ENCODE assay signal across 13 cellular contexts in the genomic region with DNA sequence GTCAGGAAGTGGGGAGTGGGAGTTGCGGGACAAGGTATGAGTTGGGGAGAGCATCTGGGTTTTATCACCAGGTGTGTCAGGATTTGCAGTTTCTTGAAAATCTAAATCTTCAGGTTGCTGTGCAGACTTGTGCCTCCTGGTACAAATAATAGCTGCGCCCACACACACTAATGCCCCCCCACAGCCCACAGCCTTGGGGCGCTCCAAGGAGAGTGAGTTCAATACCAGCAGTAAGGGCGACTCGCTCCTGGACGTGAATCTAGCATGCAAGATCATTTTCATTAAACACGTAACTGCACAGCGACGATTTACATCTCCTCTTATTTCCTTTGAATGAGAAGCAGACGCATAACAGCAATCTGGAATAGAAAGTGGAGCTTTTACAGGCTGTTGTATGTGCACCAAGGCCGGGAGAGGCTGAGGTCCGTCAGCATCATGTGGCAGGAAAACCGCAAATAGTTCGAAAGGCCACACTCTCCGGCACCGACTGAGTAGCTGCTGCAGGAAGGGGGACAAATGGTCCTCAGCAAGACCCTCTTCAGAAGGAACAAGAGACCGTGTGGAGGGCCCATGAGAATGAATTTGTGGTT.
DNase-seq lines count a peak whose midpoint lies in the region; ATAC-seq, FAIRE-seq and TF ChIP-seq lines count a peak whose summit lies in the region.
"Had no signal": no experiment of that assay in that cellular context is flagged by ENCODE, and none has a peak within 500 bp of the region (broad histone marks: within the 10 kb centered on the region; RNA-seq: fewer than 3 reads in every experiment).

No MANE protein-coding gene starts in this region.

- H3K36me3 Mint-ChIP-seq in natural killer cell treated with Interleukin-12 subunit alpha and Interleukin-12 subunit beta and Interleukin-15 and Interleukin-18, amount 100 ng/mL, for 72 hours, result no peaks in the 10 kb centered on the region

- in situ Hi-C loops in GM12878 (cut with MboI), result no loop called here

- no peaks in the 10 kb centered on the region for H3K27me3 Mint-ChIP-seq in natural killer cell treated with Interleukin-12 subunit alpha and Interleukin-12 subunit beta and Interleukin-15 and Interleukin-18, amount 100 ng/mL, for 72 hours
- H3K27me3 Mint-ChIP-seq: activated T-cell treated with anti-CD3 and anti-CD28 coated beads, Interleukin-2, amount 50 U/mL, for 24 hours; IgD-negative memory B cell had no signal

- 63% methylated on average over 17 of the region's 17 CpGs for WGBS in GM12878 (ENCODE audit: insufficient coverage, insufficient replicate concordance, low lambda C conversion rate, missing lambda C conversion rate)

- TF ChIP-seq POLR2A in GM12878 (IDR thresholded peaks at IDR 0.05; ENCODE audit: low read depth, low read length), result no peak

- no peaks in the 10 kb centered on the region for H3K27me3 ChIP-seq in GM12878 (replicated peaks in 1 of 2; ENCODE audit: control insufficient read depth in 2 of 2, insufficient read depth in 2 of 2, low read length in 1 of 2)
- H3K27me3 ChIP-seq: testis had no signal

- no peak for TF ChIP-seq EP300 in GM12878 (IDR thresholded peaks at IDR 0.05; ENCODE audit: borderline replicate concordance in 1 of 2, control insufficient read depth in 1 of 2, low read depth in 2 of 2, low read length in 2 of 2)

- no peak overlapping the region for H3K27ac ChIP-seq in GM12878 (ENCODE audit: control insufficient read depth, insufficient read depth)
- H3K27ac ChIP-seq: coronary artery, testis had no signal

- peak overlapping the region; percentile 52 for H3K4me3 Mint-ChIP-seq in natural killer cell treated with Interleukin-12 subunit alpha and Interleukin-12 subunit beta and Interleukin-15 and Interleukin-18, amount 100 ng/mL, for 72 hours
- H3K4me3 Mint-ChIP-seq: activated T-cell treated with anti-CD3 and anti-CD28 coated beads, Interleukin-2, amount 50 U/mL, for 24 hours had no signal

- SMC1A ChIA-PET in GM12878 (lab: Charles Lee; ENCODE audit: uncharacterized antibody, unreplicated experiment), result interaction anchor here (1.0 to 1.8 kb wide), 2 partner anchors 10 to 17 kb away, joined by 3 to 4 read pairs; no protein-coding TSS in a partner anchor

- DNase-seq in CD1c-positive myeloid dendritic cell (ENCODE audit: extremely low spot score) (peak; percentile 8), GM12878 (ENCODE audit: low read depth, low spot score) (no peak), NCI-H1417 (lab: John Stamatoyannopoulos, UW) (no peak), NCI-H69 (lab: John Stamatoyannopoulos, UW) (no peak), GM19239 (ENCODE audit: insufficient read length, low spot score) (no peak), NCI-H226 (no peak)
- DNase-seq in natural killer cell treated with Interleukin-12 subunit alpha and Interleukin-12 subunit beta and Interleukin-15 and Interleukin-18, amount 100 ng/mL, for 72 hours (ENCODE audit: low spot score), result no peak
- DNase-seq: activated T-cell treated with anti-CD3 and anti-CD28 coated beads, Interleukin-2, amount 50 U/mL, for 24 hours; NCI-H524 treated with DMSO at 0.1 percent for 48 hours; testis had no signal

- RAD21 ChIA-PET in GM12878 (lab: Charles Lee; ENCODE audit: unreplicated experiment), result no interaction called here

- no peak for TF ChIP-seq RAD21 in GM12878 (IDR thresholded peaks at IDR 0.05; ENCODE audit: insufficient read depth, low read depth, low read length)

- no TSS peak for BruUV-seq in GM12878 (replicated peaks; lab: Mats Ljungman, UMichigan)

- H3K79me2 ChIP-seq in GM12878 (ENCODE audit: control insufficient read depth, insufficient read depth, low read length), result no peaks in the 10 kb centered on the region

- no peak overlapping the region for H3K4me2 ChIP-seq in GM12878 (ENCODE audit: control insufficient read depth, insufficient read depth)

- H3K9ac ChIP-seq in GM12878 (ENCODE audit: control insufficient read depth, insufficient read depth, low read length), result no peak overlapping the region

- CTCF ChIA-PET in GM12878 (lab: Yijun Ruan, JAX), result interaction anchor here (0.6 kb wide), 1 partner anchor 92 kb away, joined by 3 read pairs; no protein-coding TSS in a partner anchor

- POLR2A ChIA-PET in GM12878 (lab: Charles Lee), result interaction anchor here (0.5 kb wide), 1 partner anchor 378 kb away, joined by 4 read pairs; no protein-coding TSS in a partner anchor

- peak overlapping the region in 1 of 2 donors; percentile 44 for H3K27ac Mint-ChIP-seq in natural killer cell treated with Interleukin-12 subunit alpha and Interleukin-12 subunit beta and Interleukin-15 and Interleukin-18, amount 100 ng/mL, for 72 hours
- H3K27ac Mint-ChIP-seq: activated T-cell treated with anti-CD3 and anti-CD28 coated beads, Interleukin-2, amount 50 U/mL, for 24 hours had no signal

- H3K36me3 ChIP-seq in GM12878 (ENCODE audit: control insufficient read depth in 2 of 2, insufficient read depth in 2 of 2, low read length in 1 of 2), result no peaks in the 10 kb centered on the region; a peak in 1 of 4 replicates

- peaks cover 15 to 22% of the 10 kb centered on the region in 2 donors for H3K4me1 Mint-ChIP-seq in natural killer cell treated with Interleukin-12 subunit alpha and Interleukin-12 subunit beta and Interleukin-15 and Interleukin-18, amount 100 ng/mL, for 72 hours (ENCODE audit: low read depth in 2 of 2)

- intact Hi-C loops in GM12878 (cut with micrococcal nuclease; ENCODE audit: unreplicated experiment), result no loop called here

- peak; percentile 76 for ATAC-seq in HG03159 (IDR thresholded peaks at IDR 0.05; ENCODE audit: unreplicated experiment)
- 0 out of 3 replicates have a peak, but pooled peaks have one; percentile 33 for ATAC-seq in GM12878
- peak; percentile 69 to 78 for ATAC-seq in natural killer cell treated with Interleukin-12 subunit alpha and Interleukin-12 subunit beta and Interleukin-15 and Interleukin-18, amount 100 ng/mL, for 72 hours

- TF ChIP-seq CTCF in GM12878 (IDR thresholded peaks at IDR 0.05 in 2 of 3, conservative IDR thresholded peaks at IDR 0.05 in 1 of 3; ENCODE audit: control insufficient read depth in 2 of 3, extremely low read depth in 1 of 3, insufficient read depth in 1 of 3, low read depth in 3 of 3, low read length in 3 of 3), result no peak

- H2AFZ ChIP-seq in GM12878 (ENCODE audit: control insufficient read depth, low read depth, low read length), result peak overlapping the region; percentile 37; the same call in 1 of the 2 replicates

- no peaks in the 10 kb centered on the region for H4K20me1 ChIP-seq in GM12878 (ENCODE audit: control insufficient read depth, insufficient read depth)

- no peaks in the 10 kb centered on the region for H3K9me3 ChIP-seq in GM12878 (replicated peaks; ENCODE audit: control insufficient read depth, insufficient read depth, low read length)
- H3K9me3 ChIP-seq: testis had no signal

- no peak overlapping the region for H3K4me3 ChIP-seq in GM12878
- H3K4me3 ChIP-seq: coronary artery, testis had no signal

- H3K9me3 Mint-ChIP-seq in natural killer cell treated with Interleukin-12 subunit alpha and Interleukin-12 subunit beta and Interleukin-15 and Interleukin-18, amount 100 ng/mL, for 72 hours, result no peaks in the 10 kb centered on the region
- H3K9me3 Mint-ChIP-seq: activated T-cell treated with anti-CD3 and anti-CD28 coated beads, Interleukin-2, amount 50 U/mL, for 24 hours; IgD-negative memory B cell had no signal

- no peak for FAIRE-seq in GM12878 (lab: Jason Lieb, UNC)
- FAIRE-seq in GM19239 (lab: Jason Lieb, UNC), result no peak

- no peaks in the 10 kb centered on the region for H3K4me1 ChIP-seq in GM12878 (ENCODE audit: control insufficient read depth, insufficient read depth, low read length)
- H3K4me1 ChIP-seq: testis had no signal

TF ChIP-seq in GM12878, 131 proteins besides CTCF, POLR2A, EP300 and RAD21:
- peak; percentile 69 for TF ChIP-seq RUNX3 (IDR thresholded peaks at IDR 0.05; ENCODE audit: low read length)
- TF ChIP-seq, protein P1, sequence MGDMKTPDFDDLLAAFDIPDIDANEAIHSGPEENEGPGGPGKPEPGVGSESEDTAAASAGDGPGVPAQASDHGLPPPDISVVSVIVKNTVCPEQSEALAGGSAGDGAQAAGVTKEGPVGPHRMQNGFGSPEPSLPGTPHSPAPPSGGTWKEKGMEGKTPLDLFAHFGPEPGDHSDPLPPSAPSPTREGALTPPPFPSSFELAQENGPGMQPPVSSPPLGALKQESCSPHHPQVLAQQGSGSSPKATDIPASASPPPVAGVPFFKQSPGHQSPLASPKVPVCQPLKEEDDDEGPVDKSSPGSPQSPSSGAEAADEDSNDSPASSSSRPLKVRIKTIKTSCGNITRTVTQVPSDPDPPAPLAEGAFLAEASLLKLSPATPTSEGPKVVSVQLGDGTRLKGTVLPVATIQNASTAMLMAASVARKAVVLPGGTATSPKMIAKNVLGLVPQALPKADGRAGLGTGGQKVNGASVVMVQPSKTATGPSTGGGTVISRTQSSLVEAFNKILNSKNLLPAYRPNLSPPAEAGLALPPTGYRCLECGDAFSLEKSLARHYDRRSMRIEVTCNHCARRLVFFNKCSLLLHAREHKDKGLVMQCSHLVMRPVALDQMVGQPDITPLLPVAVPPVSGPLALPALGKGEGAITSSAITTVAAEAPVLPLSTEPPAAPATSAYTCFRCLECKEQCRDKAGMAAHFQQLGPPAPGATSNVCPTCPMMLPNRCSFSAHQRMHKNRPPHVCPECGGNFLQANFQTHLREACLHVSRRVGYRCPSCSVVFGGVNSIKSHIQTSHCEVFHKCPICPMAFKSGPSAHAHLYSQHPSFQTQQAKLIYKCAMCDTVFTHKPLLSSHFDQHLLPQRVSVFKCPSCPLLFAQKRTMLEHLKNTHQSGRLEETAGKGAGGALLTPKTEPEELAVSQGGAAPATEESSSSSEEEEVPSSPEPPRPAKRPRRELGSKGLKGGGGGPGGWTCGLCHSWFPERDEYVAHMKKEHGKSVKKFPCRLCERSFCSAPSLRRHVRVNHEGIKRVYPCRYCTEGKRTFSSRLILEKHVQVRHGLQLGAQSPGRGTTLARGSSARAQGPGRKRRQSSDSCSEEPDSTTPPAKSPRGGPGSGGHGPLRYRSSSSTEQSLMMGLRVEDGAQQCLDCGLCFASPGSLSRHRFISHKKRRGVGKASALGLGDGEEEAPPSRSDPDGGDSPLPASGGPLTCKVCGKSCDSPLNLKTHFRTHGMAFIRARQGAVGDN (IDR thresholded peaks at IDR 0.05), result no peak
- TF ChIP-seq RELA (IDR thresholded peaks at IDR 0.05; ENCODE audit: borderline replicate concordance, partially characterized antibody), result no peak
- TF ChIP-seq CHD4 (IDR thresholded peaks at IDR 0.05), result no peak
- TF ChIP-seq FOXK2 (IDR thresholded peaks at IDR 0.05), result no peak
TF ChIP-seq in GM12878: peak in this region for 1.
